Comparison of ENCODE assay signal across 19 cellular contexts in the genomic region with DNA sequence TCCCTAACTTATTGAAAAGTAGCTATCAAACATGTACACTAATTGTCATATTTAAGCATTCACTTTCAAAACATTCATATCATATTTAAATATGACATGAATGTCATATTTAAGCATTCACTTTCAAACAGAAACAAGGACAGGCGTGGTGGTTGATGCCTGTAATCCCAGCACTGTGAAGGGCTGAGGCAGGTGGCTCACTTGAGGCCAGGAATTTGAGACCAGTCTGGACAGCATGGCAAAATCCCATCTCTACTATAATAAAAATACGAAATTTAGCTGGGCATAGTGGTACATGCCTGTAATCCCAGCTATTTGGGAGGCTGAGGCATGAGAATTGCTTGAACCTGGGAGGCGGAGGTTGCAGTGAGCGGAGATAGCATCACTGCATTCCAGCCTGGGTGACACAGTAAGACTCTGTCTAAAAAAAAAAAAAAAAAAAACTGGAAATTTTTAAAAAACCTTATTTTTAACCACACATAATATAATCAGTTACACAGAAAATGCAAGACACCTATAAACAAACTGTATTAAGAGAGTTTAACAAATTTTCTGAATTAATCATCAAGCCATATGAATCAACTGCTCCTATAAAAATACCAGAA.
"Had no signal": no experiment of that assay in that cellular context is flagged by ENCODE, and none has a peak within 500 bp of the region (broad histone marks: within the 10 kb centered on the region; RNA-seq: fewer than 3 reads in every experiment).

No MANE protein-coding gene starts in this region.

- H3K4me3 ChIP-seq: gastroesophageal sphincter, heart right ventricle, tibial nerve had no signal

- H3K9me3 Mint-ChIP-seq: endodermal cell, WTC11 had no signal

- ATAC-seq: gastroesophageal sphincter; heart right ventricle; naive thymus-derived CD8-positive, alpha-beta T cell; WTC11 had no signal

- H3K36me3 Mint-ChIP-seq: WTC11 had no signal

- H3K4me1 Mint-ChIP-seq: activated CD4-positive, alpha-beta T cell treated with anti-CD3 and anti-CD28 coated beads, Interleukin-2, amount 10 ng/mL, durations not matched to agents 7 days and 5 days; activated naive CD8-positive, alpha-beta T cell treated with anti-CD3 and anti-CD28 coated beads for 36 hours had no signal

- FAIRE-seq: bronchial epithelial cell, TTC549 had no signal

- H3K4me3 Mint-ChIP-seq: activated CD4-positive, alpha-beta T cell treated with anti-CD3 and anti-CD28 coated beads, Interleukin-2, amount 10 ng/mL, durations not matched to agents 7 days and 5 days; activated naive CD8-positive, alpha-beta T cell treated with anti-CD3 and anti-CD28 coated beads for 36 hours; endodermal cell; naive thymus-derived CD8-positive, alpha-beta T cell; WTC11 had no signal

- H3K27ac ChIP-seq: gastroesophageal sphincter, heart right ventricle had no signal

- H3K27ac Mint-ChIP-seq: activated CD4-positive, alpha-beta T cell treated with anti-CD3 and anti-CD28 coated beads, Interleukin-2, amount 10 ng/mL, durations not matched to agents 7 days and 5 days; activated naive CD8-positive, alpha-beta T cell treated with anti-CD3 and anti-CD28 coated beads for 36 hours; endodermal cell; naive thymus-derived CD8-positive, alpha-beta T cell; WTC11 had no signal

- H3K27me3 ChIP-seq: dorsolateral prefrontal cortex, gastroesophageal sphincter, tibial nerve had no signal

- H3K27me3 Mint-ChIP-seq: activated CD4-positive, alpha-beta T cell treated with anti-CD3 and anti-CD28 coated beads, Interleukin-2, amount 10 ng/mL, durations not matched to agents 7 days and 5 days had no signal

- DNase-seq: activated CD4-positive, alpha-beta T cell treated with anti-CD3 and anti-CD28 coated beads, Interleukin-2, amount 10 ng/mL, durations not matched to agents 7 days and 5 days; activated CD8-positive, alpha-beta memory T cell treated with anti-CD3 and anti-CD28 coated beads for 24 hours; activated naive CD8-positive, alpha-beta T cell treated with anti-CD3 and anti-CD28 coated beads for 36 hours; aorta; dorsolateral prefrontal cortex; endodermal cell; heart right ventricle; mammary epithelial cell; naive thymus-derived CD8-positive, alpha-beta T cell; posterior cingulate gyrus; retina; stimulated activated CD4-positive, alpha-beta T cell treated with anti-CD3 and anti-CD28 coated beads, Interleukin-4, amount 100 ng/mL, for 1 hour; stimulated activated naive CD4-positive, alpha-beta T cell; T-helper 2 cell had no signal

- H3K36me3 ChIP-seq: gastroesophageal sphincter, heart right ventricle had no signal
